16 cellular contexts compared by ENCODE assay signal in genomic region chr15:29921130-29921601, GRCh38.
A peak's percentile ranks its signal among the peaks of the same experiment; 100 is the strongest.
DNase-seq lines count a peak whose midpoint lies in the region; ATAC-seq and TF ChIP-seq lines count a peak whose summit lies in the region.
"Had no signal": no experiment of that assay in that cellular context is flagged by ENCODE, and none has a peak within 500 bp of the region (broad histone marks: within the 10 kb centered on the region; RNA-seq: fewer than 3 reads in every experiment).

No MANE protein-coding gene starts in this region.

- ATAC-seq in naive thymus-derived CD8-positive, alpha-beta T cell: no peak
- ATAC-seq: right cardiac atrium had no signal

- WGBS in iPS DF 6.9 (ENCODE audit: insufficient coverage, insufficient read length): no CpG with 5 or more reads among the region's 6 CpGs

- DNase-seq in HPDE6-E6E7 (ENCODE audit: extremely low spot score) (peak; percentile 40), amniotic epithelial cell (ENCODE audit: low read depth) (peak; percentile 48), iPS DF 6.9 (ENCODE audit: low read depth, low spot score) (peak; percentile 47), progenitor cell of endocrine pancreas (ENCODE audit: low spot score, unreplicated experiment) (no peak), activated gamma-delta T cell treated with Interleukin-2 at 50 U/mL for 16 hours (no peak), NCI-H774 (lab: John Stamatoyannopoulos, UW) (no peak)
- no peak for DNase-seq in naive thymus-derived CD8-positive, alpha-beta T cell
- DNase-seq: activated T-cell treated with anti-CD3 and anti-CD28 coated beads, Interleukin-2, amount 50 U/mL, for 1 hour; DND-41; NCI-H1105; NCI-H345; right cardiac atrium; T-helper 1 cell had no signal

- no peaks in the 10 kb centered on the region for H3K9me3 Mint-ChIP-seq in progenitor cell of endocrine pancreas (ENCODE audit: low read depth)
- no peaks in the 10 kb centered on the region for H3K9me3 Mint-ChIP-seq in naive thymus-derived CD8-positive, alpha-beta T cell

- H3K4me1 Mint-ChIP-seq in progenitor cell of endocrine pancreas (ENCODE audit: low read depth): peaks cover 46% of the 10 kb centered on the region
- H3K4me1 Mint-ChIP-seq in naive thymus-derived CD8-positive, alpha-beta T cell: peaks cover 0 to 2% (median 0%) of the 10 kb centered on the region in 4 donors

- TF ChIP-seq CTCF in progenitor cell of endocrine pancreas (IDR thresholded peaks at IDR 0.05; ENCODE audit: unreplicated experiment): no peak

- H3K4me3 ChIP-seq in iPS DF 6.9 (ENCODE audit: low read length): no peak overlapping the region
- H3K4me3 ChIP-seq: BLaER1, colonic mucosa, tibial nerve had no signal

- H3K36me3 ChIP-seq in iPS DF 6.9 (ENCODE audit: control insufficient read depth, insufficient read depth, low read length): no peaks in the 10 kb centered on the region
- H3K36me3 ChIP-seq: BLaER1, colonic mucosa, tibial nerve had no signal

- no peaks in the 10 kb centered on the region for H3K36me3 Mint-ChIP-seq in progenitor cell of endocrine pancreas (ENCODE audit: insufficient read depth)
- H3K36me3 Mint-ChIP-seq in naive thymus-derived CD8-positive, alpha-beta T cell: no peaks in the 10 kb centered on the region

- POLR2A ChIA-PET in naive thymus-derived CD8-positive, alpha-beta T cell (lab: Charles Lee): no interaction called here

- no peak overlapping the region for H3K27ac ChIP-seq in iPS DF 6.9 (ENCODE audit: low read length)
- H3K27ac ChIP-seq: BLaER1, colonic mucosa, tibial nerve had no signal

- H3K27me3 ChIP-seq in iPS DF 6.9 (ENCODE audit: control insufficient read depth, insufficient read depth, low read length): no peaks in the 10 kb centered on the region
- H3K27me3 ChIP-seq: BLaER1, colonic mucosa, tibial nerve had no signal

- no peaks in the 10 kb centered on the region for H3K9me3 ChIP-seq in iPS DF 6.9 (ENCODE audit: control insufficient read depth, insufficient read depth, low read length)
- H3K9me3 ChIP-seq: BLaER1, colonic mucosa, tibial nerve had no signal

- H3K27ac Mint-ChIP-seq in progenitor cell of endocrine pancreas: peak overlapping the region; percentile 44
- peak overlapping the region in 1 of 10 donors; percentile 63 for H3K27ac Mint-ChIP-seq in naive thymus-derived CD8-positive, alpha-beta T cell

- peaks cover 14% of the 10 kb centered on the region for H3K27me3 Mint-ChIP-seq in progenitor cell of endocrine pancreas
- H3K27me3 Mint-ChIP-seq in naive thymus-derived CD8-positive, alpha-beta T cell: peaks cover 24 to 82% (median 61%) of the 10 kb centered on the region in 5 donors

- no peak overlapping the region for H3K4me3 Mint-ChIP-seq in progenitor cell of endocrine pancreas (ENCODE audit: low read depth)
- no peak overlapping the region for H3K4me3 Mint-ChIP-seq in naive thymus-derived CD8-positive, alpha-beta T cell

- H3K4me1 ChIP-seq in iPS DF 6.9 (ENCODE audit: control insufficient read depth, insufficient read depth, low read length): peaks cover 7% of the 10 kb centered on the region; the same call in 1 of the 2 replicates
- H3K4me1 ChIP-seq: BLaER1 had no signal

Comparison
In these comparisons a context has a peak if more than half of its experiments do, and no peak if none do; other contexts are left out.
1. DNase-seq: peak in HPDE6-E6E7 (single experiment), amniotic epithelial cell (single experiment) and iPS DF 6.9 (single experiment); none in progenitor cell of endocrine pancreas (single experiment), activated gamma-delta T cell treated with Interleukin-2 at 50 U/mL for 16 hours (single experiment), naive thymus-derived CD8-positive, alpha-beta T cell (0 of 10) and NCI-H774 (single experiment).